In genomic region chr22:49487950-49488349, GRCh38 we compare ENCODE assay signal across 1 cellular context.
TF ChIP-seq lines count a peak whose summit lies in the region.

No MANE protein-coding gene starts in this region.

TF ChIP-seq in WTC11, 78 proteins besides CTCF, POLR2A, EP300 and RAD21 (continued from another document):
- TF ChIP-seq AR (CRISPR knock-in tag; IDR thresholded peaks at IDR 0.05): no peak
- TF ChIP-seq TEAD1 (CRISPR knock-in tag; IDR thresholded peaks at IDR 0.05): peak; percentile 30; the same call in 1 of the 2 replicates
- 0 out of 2 replicates have a peak, but pooled peaks have one; percentile 39 for TF ChIP-seq ETV6 (CRISPR knock-in tag; IDR thresholded peaks at IDR 0.05)
